1 cellular context compared by ENCODE assay signal in genomic region chr3:9749663-9750555, GRCh38.
TF ChIP-seq lines count a peak whose summit lies in the region.

Gene OGG1, plus strand, starts transcription at chr3:9749952. Its CDS starts 335 bp downstream, at chr3:9750287.

TF ChIP-seq in HepG2, 621 proteins besides CTCF, POLR2A, EP300 and RAD21 (continued from another document):
- TF ChIP-seq TFDP1 (CRISPR knock-in tag; IDR thresholded peaks at IDR 0.05; ENCODE audit: borderline replicate concordance) (peak; percentile 79; the same call in 1 of the 2 replicates), HNRNPK (IDR thresholded peaks at IDR 0.05; ENCODE audit: low read depth, low read length, poor library complexity, severe bottlenecking) (no peak), ZNF280B (CRISPR knock-in tag; IDR thresholded peaks at IDR 0.05; ENCODE audit: borderline replicate concordance) (no peak; the same call in 1 of the 2 replicates), GATAD1 (CRISPR knock-in tag; IDR thresholded peaks at IDR 0.05) (peak; percentile 84), CREB1 (IDR thresholded peaks at IDR 0.05) (no peak), CREB1 (CRISPR knock-in tag; IDR thresholded peaks at IDR 0.05) (peak; percentile 75; the same call in 1 of the 2 replicates), E2F5 (CRISPR knock-in tag; conservative IDR thresholded peaks at IDR 0.05) (peak; percentile 30; the same call in 1 of the 2 replicates), KLF15 (CRISPR knock-in tag; IDR thresholded peaks at IDR 0.05; ENCODE audit: borderline replicate concordance) (no peak), SP140L (CRISPR knock-in tag; IDR thresholded peaks at IDR 0.05; ENCODE audit: borderline replicate concordance) (no peak), NFYC (CRISPR knock-in tag; IDR thresholded peaks at IDR 0.05) (peak; percentile 82), GZF1 (CRISPR knock-in tag; IDR thresholded peaks at IDR 0.05) (0 out of 2 replicates have a peak, but pooled peaks have one; percentile 28), SATB2 (CRISPR knock-in tag; IDR thresholded peaks at IDR 0.05) (no peak), ISX (CRISPR knock-in tag; conservative IDR thresholded peaks at IDR 0.05) (no peak), AKAP8 (CRISPR knock-in tag; IDR thresholded peaks at IDR 0.05) (no peak), RARG (CRISPR knock-in tag; IDR thresholded peaks at IDR 0.05; ENCODE audit: low read depth) (no peak), ZXDC (CRISPR knock-in tag; IDR thresholded peaks at IDR 0.05) (no peak), ZNF256 (CRISPR knock-in tag; conservative IDR thresholded peaks at IDR 0.05) (no peak)
TF ChIP-seq in HepG2: peak in this region for 193.
